In the genomic region with DNA sequence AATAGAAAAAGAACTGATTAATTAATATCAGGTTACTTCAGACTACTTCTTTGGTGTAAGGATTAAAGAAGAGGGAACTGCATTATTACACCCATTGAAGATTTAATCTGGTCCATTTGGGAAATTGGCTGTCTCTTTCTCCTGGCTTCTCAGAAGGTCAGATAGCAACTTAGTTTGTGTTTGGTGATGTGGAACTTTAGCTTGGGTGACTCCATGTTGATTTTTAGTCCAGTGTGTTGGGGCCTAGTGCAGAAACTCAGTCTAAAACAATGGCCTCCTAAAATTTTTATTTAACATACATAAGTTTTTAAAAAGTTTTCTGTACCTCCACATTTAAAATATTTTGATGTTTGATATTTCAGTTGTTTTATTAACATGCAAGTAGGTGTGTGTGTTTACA, we compare ENCODE assay signal across 25 cellular contexts.
"Had no signal": no experiment of that assay in that cellular context is flagged by ENCODE, and none has a peak within 500 bp of the region (broad histone marks: within the 10 kb centered on the region; RNA-seq: fewer than 3 reads in every experiment).

No MANE protein-coding gene starts in this region.

- ATAC-seq: naive thymus-derived CD8-positive, alpha-beta T cell; natural killer cell treated with Interleukin-12 subunit alpha and Interleukin-12 subunit beta and Interleukin-15 and Interleukin-18, amount 100 ng/mL, for 72 hours; psoas muscle; right cardiac atrium; right lobe of liver; stimulated activated effector memory CD8-positive, alpha-beta T cell treated with anti-CD3 and anti-CD28 coated beads, Interleukin-12 subunit alpha, Interleukin-12 subunit beta, amount 100 ng/mL, for 72 hours; upper lobe of right lung had no signal

- H2AFZ ChIP-seq: parathyroid adenoma had no signal

- H3K4me1 ChIP-seq: parathyroid adenoma, psoas muscle, upper lobe of right lung, uterus had no signal

- H3K9me3 ChIP-seq: neutrophil, psoas muscle, right lobe of liver, sigmoid colon, stomach, thoracic aorta, thyroid gland, tibial nerve, upper lobe of right lung, uterus had no signal

- DNase-seq: naive thymus-derived CD8-positive, alpha-beta T cell; nephron progenitor cell; nucleus accumbens; posterior cingulate gyrus; psoas muscle; right cardiac atrium; right lobe of liver; sigmoid colon; small intestine; stimulated activated CD4-positive, alpha-beta T cell treated with anti-CD3 and anti-CD28 coated beads, Interleukin-15, amount 100 ng/mL, for 24 hours; stimulated activated CD4-positive, alpha-beta T cell treated with anti-CD3 and anti-CD28 coated beads, Interleukin-2, amount 100 ng/mL, for 24 hours; stimulated activated CD4-positive, alpha-beta T cell treated with anti-CD3 and anti-CD28 coated beads, Interleukin-2, amount 100 ng/mL, for 48 hours; stimulated activated CD4-positive, alpha-beta T cell treated with anti-CD3 and anti-CD28 coated beads, Interleukin-4, amount 100 ng/mL, for 24 hours; stimulated activated naive B cell treated with anti-CD40 and anti-IgM and Interleukin-4, amounts not matched to agents 10 μg/mL and 1 μg/mL and 100 μg/mL, for 72 hours; stimulated activated naive CD4-positive, alpha-beta T cell treated with Interleukin-2 at 50 U/mL for 16 hours; stomach; thyroid gland; upper lobe of right lung; uterus had no signal

- H3K27me3 ChIP-seq: neutrophil, sigmoid colon, stomach, thyroid gland, tibial nerve, upper lobe of right lung, uterus had no signal

- H3K79me2 ChIP-seq: parathyroid adenoma had no signal

- H3K9ac ChIP-seq: parathyroid adenoma had no signal

- H3K4me3 ChIP-seq: psoas muscle, right lobe of liver, sigmoid colon, stomach, thoracic aorta, thyroid gland, tibial nerve, upper lobe of right lung, uterus had no signal

- H3K27ac ChIP-seq: neutrophil, parathyroid adenoma, psoas muscle, right lobe of liver, sigmoid colon, stomach, thoracic aorta, thyroid gland, tibial nerve, upper lobe of right lung, uterus had no signal

- H3K36me3 ChIP-seq: neutrophil, right lobe of liver, sigmoid colon, stomach, thoracic aorta, thyroid gland, tibial nerve, upper lobe of right lung, uterus had no signal
